Comparison of ENCODE assay signal across 29 cellular contexts in the genomic region with DNA sequence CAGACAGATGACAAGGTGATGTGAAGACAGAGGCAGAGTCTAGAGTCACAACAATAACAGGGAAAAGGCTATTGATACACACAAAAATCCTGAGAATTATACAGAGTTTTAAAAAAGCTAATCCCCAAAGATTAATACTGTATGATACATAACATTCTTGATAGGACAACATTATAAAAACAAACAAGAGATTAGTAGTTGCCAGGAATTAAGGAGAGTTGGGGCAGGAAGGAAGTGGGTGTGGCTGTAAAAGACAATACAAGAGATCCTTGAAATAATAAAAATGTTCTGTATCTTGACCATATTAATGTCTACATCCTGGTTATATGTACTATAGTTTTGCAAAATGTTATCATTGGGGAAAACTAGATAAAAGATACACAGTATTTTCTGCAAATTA.
DNase-seq lines count a peak whose midpoint lies in the region; ATAC-seq, FAIRE-seq and TF ChIP-seq lines count a peak whose summit lies in the region.
"Had no signal": no experiment of that assay in that cellular context is flagged by ENCODE, and none has a peak within 500 bp of the region (broad histone marks: within the 10 kb centered on the region; RNA-seq: fewer than 3 reads in every experiment).

No MANE protein-coding gene starts in this region.

- no peaks in the 10 kb centered on the region for H3K9me2 ChIP-seq in PC-3 (replicated peaks; ENCODE audit: low read length)

- no peaks in the 10 kb centered on the region for H3K36me3 Mint-ChIP-seq in CD8-positive, alpha-beta T cell
- H3K36me3 Mint-ChIP-seq in endothelial cell (ENCODE audit: low read depth, unreplicated experiment), result no peaks in the 10 kb centered on the region
- H3K36me3 Mint-ChIP-seq: WTC11 had no signal

- H3K4me3 ChIP-seq in CD8-positive, alpha-beta T cell (ENCODE audit: low read depth, low read length), result no peak overlapping the region
- H3K4me3 ChIP-seq in PC-3 (ENCODE audit: low read length) (no peak overlapping the region), HepG2 (replicated peaks in 1 of 3; ENCODE audit: insufficient read depth in 1 of 3, low read depth in 2 of 3, low read length in 3 of 3) (no peak overlapping the region)
- H3K4me3 ChIP-seq: dorsolateral prefrontal cortex, spleen had no signal

- no peaks in the 10 kb centered on the region for H3F3A ChIP-seq in PC-3 (ENCODE audit: low read length, unreplicated experiment)

- no TSS peak for BruUV-seq in PC-3 (replicated peaks; lab: Mats Ljungman, UMichigan)
- BruUV-seq in HepG2 (replicated peaks; lab: Mats Ljungman, UMichigan), result no TSS peak

- H3K4me1 ChIP-seq in CD8-positive, alpha-beta T cell (ENCODE audit: insufficient read depth, low read length), result no peaks in the 10 kb centered on the region
- H3K4me1 ChIP-seq in PC-3 (ENCODE audit: insufficient read depth, low read length) (no peaks in the 10 kb centered on the region), HepG2 (ENCODE audit: insufficient read depth, low read length) (no peaks in the 10 kb centered on the region)

- H3K36me3 ChIP-seq in CD8-positive, alpha-beta T cell (ENCODE audit: insufficient read depth, low read length), result no peaks in the 10 kb centered on the region
- H3K36me3 ChIP-seq in PC-3 (ENCODE audit: low read depth, low read length) (no peaks in the 10 kb centered on the region), HepG2 (replicated peaks in 1 of 2; ENCODE audit: control insufficient read depth in 1 of 2, insufficient read depth in 2 of 2, low read length in 2 of 2) (no peaks in the 10 kb centered on the region)
- H3K36me3 ChIP-seq: neutrophil, spleen had no signal

- H3K9me3 ChIP-seq in CD8-positive, alpha-beta T cell (ENCODE audit: low read length), result no peaks in the 10 kb centered on the region
- H3K9me3 ChIP-seq in PC-3 (ENCODE audit: low read length), result no peaks in the 10 kb centered on the region
- H3K9me3 ChIP-seq in HepG2 (ENCODE audit: low read length), result no peaks in the 10 kb centered on the region
- H3K9me3 ChIP-seq: neutrophil, spleen had no signal

- no peaks in the 10 kb centered on the region for H4K20me1 ChIP-seq in PC-3 (ENCODE audit: low read length)
- no peaks in the 10 kb centered on the region for H4K20me1 ChIP-seq in HepG2 (ENCODE audit: insufficient read depth, low read length)

- H2AFZ ChIP-seq in PC-3 (ENCODE audit: low read length), result no peak overlapping the region
- no peak overlapping the region for H2AFZ ChIP-seq in HepG2 (ENCODE audit: low read length)

- no peaks in the 10 kb centered on the region for H3K79me2 ChIP-seq in PC-3 (ENCODE audit: low read length)
- H3K79me2 ChIP-seq in HepG2 (ENCODE audit: insufficient read depth, low read length), result no peaks in the 10 kb centered on the region

- H3K4me2 ChIP-seq in PC-3 (ENCODE audit: low read length) (no peak overlapping the region), HepG2 (ENCODE audit: low read depth, low read length) (no peak overlapping the region)

- no peaks in the 10 kb centered on the region for H3K9me3 Mint-ChIP-seq in CD8-positive, alpha-beta T cell
- H3K9me3 Mint-ChIP-seq in endothelial cell (ENCODE audit: unreplicated experiment), result no peaks in the 10 kb centered on the region
- H3K9me3 Mint-ChIP-seq: activated naive CD4-positive, alpha-beta T cell treated with anti-CD3 and anti-CD28 coated beads for 36 hours; WTC11 had no signal

- no peak for TF ChIP-seq POLR2A in HepG2 (IDR thresholded peaks at IDR 0.05; ENCODE audit: insufficient read depth in 1 of 2, low read depth in 2 of 2, low read length in 2 of 2)

- H3K27ac ChIP-seq in CD8-positive, alpha-beta T cell (ENCODE audit: low read depth, low read length), result no peak overlapping the region
- H3K27ac ChIP-seq in PC-3 (ENCODE audit: low read length), result no peak overlapping the region
- H3K27ac ChIP-seq in HepG2 (ENCODE audit: extremely low read length, insufficient read depth, low read length), result no peak overlapping the region
- H3K27ac ChIP-seq: dorsolateral prefrontal cortex, HL-60, neutrophil had no signal

- FAIRE-seq in HepG2 (lab: Jason Lieb, UNC), result no peak
- FAIRE-seq: frontal cortex had no signal

- ATAC-seq in CD8-positive, alpha-beta T cell, result no peak
- ATAC-seq in PC-3 (peak; percentile 69), HepG2 (no peak)
- ATAC-seq: Panc1; stimulated activated naive CD8-positive, alpha-beta T cell treated with anti-CD3 and anti-CD28 coated beads, Interleukin-15, Interleukin-2, amounts not matched to agents 100 U/mL and 50 U/mL, for 24 hours; WTC11 had no signal

- TF ChIP-seq CTCF in CD8-positive, alpha-beta T cell (IDR thresholded peaks at IDR 0.05), result no peak
- no peak for TF ChIP-seq CTCF in PC-3 (conservative IDR thresholded peaks at IDR 0.05; ENCODE audit: low read depth, low read length)
- no peak for TF ChIP-seq CTCF in endothelial cell (IDR thresholded peaks at IDR 0.05; ENCODE audit: unreplicated experiment)
- no peak for TF ChIP-seq CTCF in GM10266 (IDR thresholded peaks at IDR 0.05; ENCODE audit: control insufficient read depth, insufficient read depth, low read depth, missing control alignments)
- TF ChIP-seq CTCF in HepG2 (CRISPR knock-in tag; IDR thresholded peaks at IDR 0.05), result no peak

- intact Hi-C loops in CD8-positive, alpha-beta T cell (cut with DNase I, micrococcal nuclease), result no loop called here
- intact Hi-C loops in PC-3 (cut with micrococcal nuclease) (no loop called here), HepG2 (cut with micrococcal nuclease; ENCODE audit: unreplicated experiment) (no loop called here)

- CTCF ChIA-PET in CD8-positive, alpha-beta T cell (lab: Charles Lee), result no interaction called here
- CTCF ChIA-PET in PC-3 (lab: Charles Lee), result no interaction called here
- CTCF ChIA-PET in HepG2 (lab: Yijun Ruan, JAX; ENCODE audit: low intra/inter-chr PET ratio, low total read pairs), result no interaction called here

- H3K9ac ChIP-seq in PC-3 (ENCODE audit: low read length), result no peak overlapping the region
- H3K9ac ChIP-seq in HepG2 (ENCODE audit: insufficient read depth, low read depth, low read length), result no peak overlapping the region

- DNase-seq in CD8-positive, alpha-beta T cell, result no peak
- DNase-seq in PC-3 (peak; percentile 6), endothelial cell (ENCODE audit: low spot score) (no peak), pulmonary artery endothelial cell (ENCODE audit: low read depth, low spot score) (peak; percentile 53), GM10266 (ENCODE audit: extremely low spot score) (no peak), HepG2 (ENCODE audit: low spot score) (no peak)
- no peak for DNase-seq in stimulated activated CD4-positive, alpha-beta T cell treated with anti-CD3 and anti-CD28 coated beads, Interleukin-4, amount 100 ng/mL, for 24 hours
- DNase-seq in activated CD4-positive, alpha-beta T cell treated with anti-CD3 and anti-CD28 coated beads, Interleukin-2, amount 50 U/mL, for 48 hours, result no peak
- DNase-seq: activated naive CD4-positive, alpha-beta T cell treated with anti-CD3 and anti-CD28 coated beads for 36 hours; activated T-cell treated with anti-CD3 and anti-CD28 coated beads, Interleukin-2, amount 50 U/mL, for 1 hour; AML-193; Calu3; central memory CD4-positive, alpha-beta T cell; dorsolateral prefrontal cortex; H7; hypothalamus; islet precursor cell; NCI-H1436 treated with DMSO at 0.1 percent for 48 hours; NCI-H510A treated with DMSO at 0.1 percent for 48 hours; NK-92 treated with Interleukin-12 subunit alpha and Interleukin-12 subunit beta, amount 100 ng/mL, for 24 hours; spleen; stimulated activated CD4-positive, alpha-beta T cell treated with anti-CD3 and anti-CD28 coated beads, Interleukin-4, amount 100 ng/mL, for 1 hour; stimulated activated naive CD8-positive, alpha-beta T cell treated with anti-CD3 and anti-CD28 coated beads, Interleukin-15, Interleukin-2, amounts not matched to agents 100 U/mL and 50 U/mL, for 24 hours had no signal

- TF ChIP-seq EP300 in HepG2 (IDR thresholded peaks at IDR 0.05; ENCODE audit: low read depth in 2 of 2, low read length in 2 of 2) (no peak), HepG2 (CRISPR knock-in tag; IDR thresholded peaks at IDR 0.05; ENCODE audit: borderline replicate concordance) (no peak)

- POLR2A ChIA-PET in CD8-positive, alpha-beta T cell (lab: Charles Lee), result no interaction called here
- POLR2A ChIA-PET in PC-3 (lab: Charles Lee; ENCODE audit: unreplicated experiment) (no interaction called here), HepG2 (lab: Yijun Ruan, JAX) (no interaction called here)

- H3K4me3 Mint-ChIP-seq in CD8-positive, alpha-beta T cell, result no peak overlapping the region
- H3K4me3 Mint-ChIP-seq in endothelial cell (ENCODE audit: unreplicated experiment), result no peak overlapping the region
- H3K4me3 Mint-ChIP-seq: activated naive CD4-positive, alpha-beta T cell treated with anti-CD3 and anti-CD28 coated beads for 36 hours; WTC11 had no signal

- TF ChIP-seq RAD21 in HepG2 (CRISPR knock-in tag; IDR thresholded peaks at IDR 0.05), result no peak

- no peaks in the 10 kb centered on the region for H3K27me3 ChIP-seq in CD8-positive, alpha-beta T cell (ENCODE audit: insufficient read depth, low read length)
- H3K27me3 ChIP-seq in PC-3 (ENCODE audit: low read length), result no peaks in the 10 kb centered on the region
- H3K27me3 ChIP-seq in HepG2 (ENCODE audit: control insufficient read depth in 1 of 2, insufficient read depth in 2 of 2, low read length in 2 of 2), result no peaks in the 10 kb centered on the region; a peak in 1 of 5 replicates
- H3K27me3 ChIP-seq: dorsolateral prefrontal cortex, neutrophil, spleen had no signal

- H3K27ac Mint-ChIP-seq in CD8-positive, alpha-beta T cell, result peak overlapping the region; percentile 8
- peak overlapping the region; percentile 5 for H3K27ac Mint-ChIP-seq in endothelial cell (ENCODE audit: unreplicated experiment)
- H3K27ac Mint-ChIP-seq: activated naive CD4-positive, alpha-beta T cell treated with anti-CD3 and anti-CD28 coated beads for 36 hours; IgD-negative memory B cell; WTC11 had no signal

- H3K27me3 Mint-ChIP-seq in CD8-positive, alpha-beta T cell (ENCODE audit: low read depth), result no peaks in the 10 kb centered on the region
- peaks cover 2% of the 10 kb centered on the region for H3K27me3 Mint-ChIP-seq in endothelial cell (ENCODE audit: unreplicated experiment)
- H3K27me3 Mint-ChIP-seq: IgD-negative memory B cell had no signal

- H3K4me1 Mint-ChIP-seq in CD8-positive, alpha-beta T cell (ENCODE audit: low read depth), result peaks cover 27% of the 10 kb centered on the region
- H3K4me1 Mint-ChIP-seq in endothelial cell (ENCODE audit: unreplicated experiment), result peaks cover 7% of the 10 kb centered on the region

- in situ Hi-C loops in HepG2 (cut with HindIII; ENCODE audit: extremely low pct_ligation_motif_present, low pct_unique_long_range_greater_than_20kb), result no loop called here

TF ChIP-seq in HepG2, 621 proteins besides CTCF, POLR2A, EP300 and RAD21 (continues in another document):
- no peak for TF ChIP-seq BHLHE40 (IDR thresholded peaks at IDR 0.05; ENCODE audit: low read length)
- TF ChIP-seq ZFP62 (CRISPR knock-in tag; IDR thresholded peaks at IDR 0.05), result no peak

Comparison
In these comparisons a context has a peak if more than half of its experiments do, and no peak if none do; other contexts are left out.
1. DNase-seq: peak in PC-3 (single experiment) and pulmonary artery endothelial cell (single experiment); none in CD8-positive, alpha-beta T cell (0 of 7), endothelial cell (single experiment), GM10266 (single experiment), stimulated activated CD4-positive, alpha-beta T cell treated with anti-CD3 and anti-CD28 coated beads, Interleukin-4, amount 100 ng/mL, for 24 hours (single experiment), activated CD4-positive, alpha-beta T cell treated with anti-CD3 and anti-CD28 coated beads, Interleukin-2, amount 50 U/mL, for 48 hours (0 of 2) and HepG2 (single experiment).